In the genomic region with DNA sequence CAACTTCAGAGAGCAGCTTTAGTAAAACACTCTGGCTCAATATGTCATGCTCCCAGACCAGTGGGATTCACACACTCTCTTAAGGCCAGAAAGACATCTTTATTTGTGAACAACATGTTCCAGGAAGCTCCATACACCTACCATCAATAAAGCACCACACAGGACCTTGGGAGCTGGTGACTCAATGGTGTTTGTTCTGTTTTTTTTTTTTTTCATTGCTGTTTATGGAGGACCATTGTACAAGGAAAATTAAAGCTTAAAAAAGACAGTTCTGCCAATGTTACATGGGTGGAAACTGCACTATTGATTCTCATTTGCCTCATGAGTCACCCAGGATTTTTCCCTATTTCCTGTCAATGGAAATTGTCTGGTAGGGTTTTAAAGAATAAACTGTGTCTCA, we compare ENCODE assay signal across 25 cellular contexts. TPM values are rescaled to one million over a fixed set of nuclear protein-coding genes. Genes with fewer than 3 reads are reported as not detected.
DNase-seq lines count a peak whose midpoint lies in the region; ATAC-seq, FAIRE-seq and TF ChIP-seq lines count a peak whose summit lies in the region.
"Had no signal": no experiment of that assay in that cellular context is flagged by ENCODE, and none has a peak within 500 bp of the region (broad histone marks: within the 10 kb centered on the region; RNA-seq: fewer than 3 reads in every experiment).

No MANE protein-coding gene starts in this region.

- FAIRE-seq in bronchial epithelial cell (lab: Jason Lieb, UNC) (no peak), small intestine (lab: Jason Lieb, UNC) (no peak)

- no peaks in the 10 kb centered on the region for H3K36me3 ChIP-seq in bronchial epithelial cell (ENCODE audit: control insufficient read depth, insufficient read depth, low read length)
- H3K36me3 ChIP-seq in small intestine (ENCODE audit: control insufficient read depth in 2 of 2, insufficient read depth in 2 of 2, low read length in 2 of 2), result no peaks in the 10 kb centered on the region
- H3K36me3 ChIP-seq: lower lobe of right lung, neutrophil had no signal

- no peaks in the 10 kb centered on the region for H3K27me3 ChIP-seq in bronchial epithelial cell (ENCODE audit: control insufficient read depth, insufficient read depth, low read length)
- H3K27me3 ChIP-seq in small intestine (ENCODE audit: control insufficient read depth in 2 of 2, insufficient read depth in 2 of 2, low read length in 2 of 2), result no peaks in the 10 kb centered on the region
- H3K27me3 ChIP-seq: foreskin keratinocyte, neutrophil had no signal

- no peak overlapping the region for H3K4me3 Mint-ChIP-seq in activated CD8-positive, alpha-beta T cell treated with anti-CD3 and anti-CD28 coated beads, Interleukin-2, amount 10 ng/mL, durations not matched to agents 7 days and 5 days
- H3K4me3 Mint-ChIP-seq: activated CD4-positive, alpha-beta memory T cell treated with anti-CD3 and anti-CD28 coated beads, Interleukin-2, amount 10 ng/mL, durations not matched to agents 7 days and 5 days; stimulated activated naive CD8-positive, alpha-beta T cell treated with anti-CD3 and anti-CD28 coated beads, Interleukin-15, amount 100 ng/mL, for 72 hours had no signal

- ATAC-seq in left colon (peak; percentile 83), HG03039 (IDR thresholded peaks at IDR 0.05; ENCODE audit: unreplicated experiment) (no peak)
- ATAC-seq in activated CD8-positive, alpha-beta T cell treated with anti-CD3 and anti-CD28 coated beads, Interleukin-2, amount 10 ng/mL, durations not matched to agents 7 days and 5 days, result no peak
- ATAC-seq: foreskin keratinocyte; stimulated activated naive CD8-positive, alpha-beta T cell treated with anti-CD3 and anti-CD28 coated beads, Interleukin-15, amount 100 ng/mL, for 72 hours had no signal

- H3K27me3 Mint-ChIP-seq in activated CD8-positive, alpha-beta T cell treated with anti-CD3 and anti-CD28 coated beads, Interleukin-2, amount 10 ng/mL, durations not matched to agents 7 days and 5 days (ENCODE audit: low read depth), result peaks cover 4% of the 10 kb centered on the region

- CTCF ChIA-PET in activated CD8-positive, alpha-beta T cell treated with anti-CD3 and anti-CD28 coated beads, Interleukin-2, amount 10 ng/mL, durations not matched to agents 7 days and 5 days (lab: Charles Lee), result no interaction called here

- no peaks in the 10 kb centered on the region for H3K4me1 Mint-ChIP-seq in activated CD8-positive, alpha-beta T cell treated with anti-CD3 and anti-CD28 coated beads, Interleukin-2, amount 10 ng/mL, durations not matched to agents 7 days and 5 days (ENCODE audit: low read depth)
- H3K4me1 Mint-ChIP-seq: activated CD4-positive, alpha-beta memory T cell treated with anti-CD3 and anti-CD28 coated beads, Interleukin-2, amount 10 ng/mL, durations not matched to agents 7 days and 5 days; stimulated activated naive CD8-positive, alpha-beta T cell treated with anti-CD3 and anti-CD28 coated beads, Interleukin-15, amount 100 ng/mL, for 72 hours had no signal

- TF ChIP-seq CTCF in bronchial epithelial cell (IDR thresholded peaks at IDR 0.05; ENCODE audit: insufficient read depth, low read length, severe bottlenecking), result no peak

- DNase-seq in DMS153 (lab: John Stamatoyannopoulos, UW) (peak; percentile 38), DMS153 treated with DMSO at 0.1 percent for 48 hours (lab: John Stamatoyannopoulos, UW; ENCODE audit: unreplicated experiment) (no peak), bronchial epithelial cell (ENCODE audit: low read depth) (peak; percentile 21), left colon (no peak), small intestine (peak; percentile 31), NCI-H345 (lab: John Stamatoyannopoulos, UW) (no peak)
- no peak for DNase-seq in activated CD8-positive, alpha-beta T cell treated with anti-CD3 and anti-CD28 coated beads, Interleukin-2, amount 10 ng/mL, durations not matched to agents 7 days and 5 days
- DNase-seq: 8988T; activated CD4-positive, alpha-beta memory T cell treated with anti-CD3 and anti-CD28 coated beads, Interleukin-2, amount 10 ng/mL, durations not matched to agents 7 days and 5 days; activated CD4-positive, CD25-positive, alpha-beta regulatory T cell; activated gamma-delta T cell treated with Interleukin-2 at 50 U/mL for 16 hours; activated T-cell treated with anti-CD3 and anti-CD28 coated beads for 4 hours; amniotic stem cell; foreskin keratinocyte; hippocampal formation; islet precursor cell; lower lobe of right lung; NCI-H1694; NCI-H748 treated with DMSO at 0.1 percent for 48 hours; Right ventricle myocardium superior; stimulated activated CD4-positive, alpha-beta T cell treated with anti-CD3 and anti-CD28 coated beads, Interleukin-12 subunit alpha, Interleukin-12 subunit beta, amount 100 ng/mL, for 4 hours; stimulated activated naive CD8-positive, alpha-beta T cell treated with anti-CD3 and anti-CD28 coated beads, Interleukin-15, amount 100 ng/mL, for 72 hours; trophoblast cell had no signal

- H3K27ac Mint-ChIP-seq in activated CD8-positive, alpha-beta T cell treated with anti-CD3 and anti-CD28 coated beads, Interleukin-2, amount 10 ng/mL, durations not matched to agents 7 days and 5 days, result no peak overlapping the region
- H3K27ac Mint-ChIP-seq: activated CD4-positive, alpha-beta memory T cell treated with anti-CD3 and anti-CD28 coated beads, Interleukin-2, amount 10 ng/mL, durations not matched to agents 7 days and 5 days; stimulated activated naive CD8-positive, alpha-beta T cell treated with anti-CD3 and anti-CD28 coated beads, Interleukin-15, amount 100 ng/mL, for 72 hours had no signal

- H3K27ac ChIP-seq in small intestine (ENCODE audit: low read depth in 1 of 2, low read length in 1 of 2), result peak overlapping the region in 1 of 2 donors; percentile 4
- H3K27ac ChIP-seq: foreskin keratinocyte, lower lobe of right lung, neutrophil had no signal

- H3K9me3 ChIP-seq in small intestine (ENCODE audit: control insufficient read depth, low read depth), result no peaks in the 10 kb centered on the region
- H3K9me3 ChIP-seq: lower lobe of right lung, neutrophil had no signal

- no peak overlapping the region for H3K4me3 ChIP-seq in bronchial epithelial cell (ENCODE audit: low read depth, low read length)
- H3K4me3 ChIP-seq in small intestine (ENCODE audit: low read depth in 1 of 2, low read length in 2 of 2), result no peak overlapping the region
- H3K4me3 ChIP-seq: lower lobe of right lung had no signal

- H3K4me1 ChIP-seq in small intestine (ENCODE audit: control insufficient read depth in 2 of 2, insufficient read depth in 1 of 2, low read depth in 1 of 2, low read length in 1 of 2), result peaks cover 0 to 3% of the 10 kb centered on the region in 2 donors

- H3K36me3 Mint-ChIP-seq in activated CD8-positive, alpha-beta T cell treated with anti-CD3 and anti-CD28 coated beads, Interleukin-2, amount 10 ng/mL, durations not matched to agents 7 days and 5 days (ENCODE audit: low read depth), result no peaks in the 10 kb centered on the region

- intact Hi-C loops in left colon (cut with DNase I, micrococcal nuclease), result no loop called here

- H3K9me3 Mint-ChIP-seq in activated CD8-positive, alpha-beta T cell treated with anti-CD3 and anti-CD28 coated beads, Interleukin-2, amount 10 ng/mL, durations not matched to agents 7 days and 5 days (ENCODE audit: insufficient read depth), result no peaks in the 10 kb centered on the region
- H3K9me3 Mint-ChIP-seq: activated CD4-positive, alpha-beta memory T cell treated with anti-CD3 and anti-CD28 coated beads, Interleukin-2, amount 10 ng/mL, durations not matched to agents 7 days and 5 days; stimulated activated naive CD8-positive, alpha-beta T cell treated with anti-CD3 and anti-CD28 coated beads, Interleukin-15, amount 100 ng/mL, for 72 hours had no signal

- POLR2A ChIA-PET in activated CD8-positive, alpha-beta T cell treated with anti-CD3 and anti-CD28 coated beads, Interleukin-2, amount 10 ng/mL, durations not matched to agents 7 days and 5 days (lab: Charles Lee), result no interaction called here

RNA-seq across cellular contexts. Expression of a gene that starts 36.3 kb away (rescaled TPM):
- total RNA-seq in bronchial epithelial cell (9.2 and 15.0 TPM in 2 replicates), left colon (10 to 100 TPM; 26.3 to 29.3 TPM)
- polyA plus RNA-seq in small intestine, result 10 to 100 TPM in 2 of 3 donors, 1 to 10 TPM in 1; 6.0 to 20.6 (median 17.6) TPM
- 1 to 10 TPM; 1.7 to 1.9 TPM for total RNA-seq in activated CD8-positive, alpha-beta T cell treated with anti-CD3 and anti-CD28 coated beads, Interleukin-2, amount 10 ng/mL, durations not matched to agents 7 days and 5 days

Comparison
In these comparisons a context has a peak if more than half of its experiments do, and no peak if none do; other contexts are left out.
1. DNase-seq: peak in DMS153 (single experiment), bronchial epithelial cell (single experiment) and small intestine (single experiment); none in DMS153 treated with DMSO at 0.1 percent for 48 hours (single experiment), left colon (0 of 2), activated CD8-positive, alpha-beta T cell treated with anti-CD3 and anti-CD28 coated beads, Interleukin-2, amount 10 ng/mL, durations not matched to agents 7 days and 5 days (single experiment) and NCI-H345 (single experiment).